Comparison of ENCODE assay signal across 8 cellular contexts in genomic region chr11:134223066-134223465, GRCh38. TPM values are rescaled to one million over a fixed set of nuclear protein-coding genes. Genes with fewer than 3 reads are reported as not detected.
DNase-seq lines count a peak whose midpoint lies in the region; FAIRE-seq and TF ChIP-seq lines count a peak whose summit lies in the region.

No MANE protein-coding gene starts in this region.

- WGBS in small intestine, 3 donors = 4 to 10% (median 5%) methylated on average over 4 of the region's 4 CpGs

- DNase-seq in DMS 273 (lab: John Stamatoyannopoulos, UW; ENCODE audit: unreplicated experiment) (peak; percentile 32), DMS 273 treated with DMSO at 0.1 percent for 48 hours (lab: John Stamatoyannopoulos, UW) (no peak), SK-N-MC (ENCODE audit: low read depth, low spot score) (no peak), fibroblast of pulmonary artery (ENCODE audit: low read depth) (no peak), small intestine (peak; percentile 4), frontal cortex (ENCODE audit: low spot score in 2 of 2) (no peak), HK-2 (ENCODE audit: unreplicated experiment) (no peak), SW480 (ENCODE audit: low spot score) (no peak)

- no peak for TF ChIP-seq CTCF in fibroblast of pulmonary artery (IDR thresholded peaks at IDR 0.05; ENCODE audit: low read length, missing control alignments)

- no peaks in the 10 kb centered on the region for H3K27me3 ChIP-seq in small intestine (ENCODE audit: control insufficient read depth in 2 of 2, insufficient read depth in 2 of 2, low read length in 2 of 2)

- H3K9ac ChIP-seq in SK-N-MC (ENCODE audit: insufficient read length) = peak overlapping the region; percentile 78

- H3K27ac ChIP-seq in SK-N-MC = no peak overlapping the region
- H3K27ac ChIP-seq in small intestine (ENCODE audit: low read depth in 1 of 2, low read length in 1 of 2) = no peak overlapping the region

- peaks cover 6 to 16% of the 10 kb centered on the region in 2 donors for H3K4me1 ChIP-seq in small intestine (ENCODE audit: control insufficient read depth in 2 of 2, insufficient read depth in 1 of 2, low read depth in 1 of 2, low read length in 1 of 2)

- H3K4me3 ChIP-seq in SK-N-MC (peak overlapping the region; percentile 99), fibroblast of pulmonary artery (replicated peaks; ENCODE audit: low read depth, low read length) (peak overlapping the region; percentile 95), small intestine (ENCODE audit: low read depth in 1 of 2, low read length in 2 of 2) (peak overlapping the region; percentile 61 to 79)

- FAIRE-seq in small intestine (lab: Jason Lieb, UNC) = no peak
- FAIRE-seq in frontal cortex (lab: Jason Lieb, UNC) = no peak

- H3K9me3 ChIP-seq in SK-N-MC (ENCODE audit: low read depth, low read length) (no peaks in the 10 kb centered on the region), small intestine (ENCODE audit: control insufficient read depth, low read depth) (no peaks in the 10 kb centered on the region)

- H3K36me3 ChIP-seq in SK-N-MC (ENCODE audit: insufficient read depth, low read length) (peaks cover 31% of the 10 kb centered on the region), small intestine (ENCODE audit: control insufficient read depth in 2 of 2, insufficient read depth in 2 of 2, low read length in 2 of 2) (peaks cover 0 to 2% of the 10 kb centered on the region in 2 donors)

RNA-seq across cellular contexts. Expression of gene NCAPD3, which starts 0.7 kb away (rescaled TPM):
- 10 to 100 TPM in 1 of 3 donors, 1 to 10 TPM in 2; 3.4 to 11.8 (median 4.1) TPM for polyA plus RNA-seq in small intestine
- total RNA-seq in frontal cortex = 11.0 TPM

RNA-seq across cellular contexts. Expression of gene VPS26B, which starts 1.4 kb away (rescaled TPM):
- polyA plus RNA-seq in small intestine = 10 to 100 TPM; 26.3 to 38.9 (median 33.0) TPM
- total RNA-seq in frontal cortex = 61.1 TPM

RNA-seq across cellular contexts. Expression of gene THYN1, which starts 30.1 kb away (rescaled TPM):
- 10 to 100 TPM; 39.2 to 50.5 (median 45.4) TPM for polyA plus RNA-seq in small intestine
- 44.4 TPM for total RNA-seq in frontal cortex

RNA-seq across cellular contexts. Expression of gene ACAD8, which starts 30.3 kb away (rescaled TPM):
- polyA plus RNA-seq in small intestine = 10 to 100 TPM; 18.0 to 29.3 (median 20.0) TPM
- 24.5 TPM for total RNA-seq in frontal cortex

RNA-seq across cellular contexts. Expression of gene GLB1L3, which starts 53.1 kb away (rescaled TPM):
- under 1 TPM in 1 of 3 donors, not detected in 2; 0.04 TPM for polyA plus RNA-seq in small intestine
- total RNA-seq in frontal cortex = 0.41 TPM

Comparison
In these comparisons a context has a peak if more than half of its experiments do, and no peak if none do; other contexts are left out.
1. DNase-seq: peak in DMS 273 (single experiment) and small intestine (single experiment); none in DMS 273 treated with DMSO at 0.1 percent for 48 hours (single experiment), SK-N-MC (single experiment), fibroblast of pulmonary artery (single experiment), frontal cortex (0 of 2), HK-2 (single experiment) and SW480 (single experiment).
2. Peak in every context shown above with its lines, with median percentiles within 50 percentile points of each other: H3K4me3 ChIP-seq.